ENCODE assay signal across 9 cellular contexts in the genomic region with DNA sequence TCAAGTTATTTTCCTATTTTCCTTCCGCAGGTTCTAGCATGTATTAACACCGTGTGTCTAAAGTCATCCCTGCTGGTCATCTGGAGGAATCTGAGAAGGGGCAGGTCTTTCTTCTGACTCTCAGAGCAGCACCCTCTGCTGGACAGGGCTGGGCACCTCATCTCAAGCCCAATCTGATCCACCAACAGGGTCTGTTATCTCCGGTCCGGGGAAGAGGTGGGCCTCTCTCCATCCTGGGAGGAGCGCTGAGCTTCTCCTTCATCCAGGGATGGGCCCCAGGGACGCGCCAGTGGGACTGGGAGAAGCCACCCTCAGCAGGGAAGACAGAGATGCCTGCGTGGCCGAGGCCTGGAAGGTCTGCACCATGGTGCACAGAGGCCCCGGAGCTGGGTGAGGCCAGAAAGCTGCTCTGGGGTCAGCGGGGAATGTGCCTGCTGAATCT. TPM values are rescaled to one million over a fixed set of nuclear protein-coding genes. Genes with fewer than 3 reads are reported as not detected.
DNase-seq lines count a peak whose midpoint lies in the region; ATAC-seq and TF ChIP-seq lines count a peak whose summit lies in the region.
"Had no signal": no experiment of that assay in that cellular context is flagged by ENCODE, and none has a peak within 500 bp of the region (broad histone marks: within the 10 kb centered on the region; RNA-seq: fewer than 3 reads in every experiment).

No MANE protein-coding gene starts in this region.

- H3K4me3 ChIP-seq in coronary artery (no peak overlapping the region), left lung (no peak overlapping the region)
- H3K4me3 ChIP-seq: skin epidermis had no signal

- no peak overlapping the region for H3K27ac Mint-ChIP-seq in WTC11

- TF ChIP-seq RAD21 in Ishikawa (IDR thresholded peaks at IDR 0.05; ENCODE audit: low read depth): peak; percentile 36; the same call in 1 of the 2 replicates

- H3K27ac ChIP-seq in coronary artery: no peak overlapping the region
- no peak overlapping the region for H3K27ac ChIP-seq in left lung
- H3K27ac ChIP-seq: skin epidermis had no signal

- DNase-seq in CMK (ENCODE audit: low read depth) (peak; percentile 47), WTC11 (ENCODE audit: low spot score) (peak; percentile 91), coronary artery (ENCODE audit: low spot score) (no peak), left lung (peak in 1 of 2 donors; percentile 45), NCI-H774 (lab: John Stamatoyannopoulos, UW) (no peak)
- DNase-seq in stimulated activated CD8-positive, alpha-beta memory T cell treated with anti-CD3 and anti-CD28 coated beads, Interleukin-4, amount 100 ng/mL, for 24 hours (ENCODE audit: low read depth): peak; percentile 37

- H3K4me3 Mint-ChIP-seq in WTC11: no peak overlapping the region

- H3K9me3 ChIP-seq in left lung: no peaks in the 10 kb centered on the region

- CTCF ChIA-PET in WTC11 (lab: Charles Lee): interaction anchor here (0.5 to 1.5 kb wide), 20 partner anchors 9 to 973 kb away, joined by 3 to 24 read pairs (median 4); partner anchors contain the start of gene ZNF761

- TF ChIP-seq CTCF in WTC11 (IDR thresholded peaks at IDR 0.05): peak; percentile 78
- TF ChIP-seq CTCF in coronary artery (IDR thresholded peaks at IDR 0.05): peak; percentile 41
- TF ChIP-seq CTCF in left lung (IDR thresholded peaks at IDR 0.05): peak; percentile 51 to 71

- H3K9me3 Mint-ChIP-seq in WTC11: no peaks in the 10 kb centered on the region

- H3K4me1 Mint-ChIP-seq in WTC11: peaks cover 7% of the 10 kb centered on the region

- peaks cover 0 to 7% of the 10 kb centered on the region in 2 donors for H3K27me3 ChIP-seq in left lung

- no peak for TF ChIP-seq EP300 in Ishikawa (IDR thresholded peaks at IDR 0.05; ENCODE audit: borderline replicate concordance)

- no peaks in the 10 kb centered on the region for H3K36me3 Mint-ChIP-seq in WTC11

- no peaks in the 10 kb centered on the region for H3K27me3 Mint-ChIP-seq in WTC11 (ENCODE audit: low read depth)

- intact Hi-C loops in left lung (cut with DNase I): loop anchor here in 1 of 2 donors (10.0 kb wide), 1 partner anchor 87 kb away; no protein-coding TSS in a partner anchor

- POLR2A ChIA-PET in WTC11 (lab: Charles Lee): interaction anchor here (0.6 kb wide), 1 partner anchor 9 kb away, joined by 3 read pairs; no protein-coding TSS in a partner anchor

- ATAC-seq in WTC11: peak; percentile 99
- peak; percentile 95 for ATAC-seq in left lung
- no peak for ATAC-seq in GM21526 (IDR thresholded peaks at IDR 0.05; ENCODE audit: low FRiP score, unreplicated experiment)

- no peaks in the 10 kb centered on the region for H3K36me3 ChIP-seq in left lung

- H3K4me1 ChIP-seq in left lung: no peaks in the 10 kb centered on the region

TF ChIP-seq in Ishikawa, 13 proteins besides CTCF, POLR2A, EP300 and RAD21:
- TF ChIP-seq ZBTB7A (IDR thresholded peaks at IDR 0.05; ENCODE audit: low read depth): no peak
- no peak for TF ChIP-seq TEAD4 (IDR thresholded peaks at IDR 0.05)
- TF ChIP-seq EGR1 (IDR thresholded peaks at IDR 0.05): no peak
- no peak for TF ChIP-seq CEBPB (IDR thresholded peaks at IDR 0.05)
- no peak for TF ChIP-seq TCF12 (IDR thresholded peaks at IDR 0.05; ENCODE audit: low read depth)

TF ChIP-seq in WTC11, 78 proteins besides CTCF, POLR2A, EP300 and RAD21:
- TF ChIP-seq ZNF232 (CRISPR knock-in tag; IDR thresholded peaks at IDR 0.05) (no peak), HMGXB4 (CRISPR knock-in tag; IDR thresholded peaks at IDR 0.05) (0 out of 2 replicates have a peak, but pooled peaks have one; percentile 33), SP1 (CRISPR knock-in tag; conservative IDR thresholded peaks at IDR 0.05) (peak; percentile 41; the same call in 1 of the 2 replicates), TEAD4 (CRISPR knock-in tag; IDR thresholded peaks at IDR 0.05) (no peak)

RNA-seq across cellular contexts. Expression of gene ZNF331, which starts 26.0 kb away (rescaled TPM):
- 56.0 to 62.0 TPM (median 56.7 TPM) in 3 replicates for total RNA-seq in WTC11 (2021)
- 10 to 100 TPM; 20.1 to 23.9 TPM for total RNA-seq in left lung

RNA-seq across cellular contexts. Expression of gene ZNF813, which starts 44.4 kb away (rescaled TPM):
- total RNA-seq in WTC11 (2021) (15.2 to 17.6 TPM (median 17.5 TPM) in 3 replicates), left lung (1 to 10 TPM; 5.2 to 5.5 TPM)

Comparison
In these comparisons a context has a peak if more than half of its experiments do, and no peak if none do; other contexts are left out.
1. DNase-seq: peak in CMK (single experiment), WTC11 (single experiment) and stimulated activated CD8-positive, alpha-beta memory T cell treated with anti-CD3 and anti-CD28 coated beads, Interleukin-4, amount 100 ng/mL, for 24 hours (single experiment); none in coronary artery (single experiment) and NCI-H774 (single experiment).
2. Peak in every context shown above with its lines, with median percentiles within 50 percentile points of each other: CTCF ChIP-seq.